Comparison of ENCODE assay signal across 8 cellular contexts in the genomic region with DNA sequence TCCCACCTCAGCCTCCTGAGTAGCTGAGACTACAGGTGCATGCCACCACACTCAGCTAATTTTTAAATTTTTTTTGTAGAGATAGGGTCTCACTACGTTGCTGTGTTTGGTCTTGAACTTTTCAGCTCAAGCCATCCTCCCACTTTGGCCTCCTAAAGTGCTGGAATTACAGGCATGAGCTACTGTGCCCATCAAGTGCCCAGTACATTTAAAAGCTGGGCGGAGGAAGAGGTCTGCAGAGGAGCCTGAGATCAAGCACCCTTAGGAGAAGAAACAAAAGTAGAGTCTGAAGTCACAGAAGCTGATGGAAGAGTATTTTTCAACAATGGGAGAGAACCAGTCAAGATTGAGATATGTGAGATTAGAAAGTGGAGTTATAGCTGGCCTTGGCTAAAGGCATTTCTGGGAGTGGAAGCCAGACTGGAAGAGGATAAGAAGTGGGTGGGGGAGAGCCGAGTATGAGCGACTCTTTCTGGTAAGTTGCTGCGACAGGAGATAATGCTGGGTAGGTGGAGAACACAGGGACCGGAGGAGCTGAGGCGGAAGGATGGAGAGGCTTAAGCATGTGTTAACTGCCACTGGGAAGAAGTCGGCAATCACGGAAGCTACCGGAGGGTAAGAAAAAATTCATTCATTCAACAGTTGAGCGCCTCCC.
DNase-seq lines count a peak whose midpoint lies in the region; ATAC-seq lines count a peak whose summit lies in the region.

No MANE protein-coding gene starts in this region.

- peaks cover 41% of the 10 kb centered on the region for H3K4me1 Mint-ChIP-seq in activated naive CD4-positive, alpha-beta T cell treated with anti-CD3 and anti-CD28 coated beads, Interleukin-2, amount 50 U/mL, for 24 hours

- H3K4me3 ChIP-seq in iPS-18c (ENCODE audit: insufficient read depth, low read depth, low read length): peak overlapping the region; percentile 90
- peak overlapping the region; percentile 75 to 91 (median 87) for H3K4me3 ChIP-seq in subcutaneous abdominal adipose tissue (ENCODE audit: low read depth in 1 of 5, low read length in 5 of 5)

- H3K9me3 ChIP-seq in iPS-18c (ENCODE audit: control insufficient read depth, insufficient read depth, low read length) (no peaks in the 10 kb centered on the region), subcutaneous abdominal adipose tissue (ENCODE audit: control insufficient read depth in 5 of 5, low read length in 5 of 5) (no peaks in the 10 kb centered on the region)

- peaks cover 13% of the 10 kb centered on the region for H3K36me3 Mint-ChIP-seq in activated naive CD4-positive, alpha-beta T cell treated with anti-CD3 and anti-CD28 coated beads, Interleukin-2, amount 50 U/mL, for 24 hours

- peak overlapping the region; percentile 70 to 100 (median 100) for H3K9ac ChIP-seq in subcutaneous abdominal adipose tissue (ENCODE audit: low read length in 5 of 5)

- no peaks in the 10 kb centered on the region for H3K27me3 ChIP-seq in subcutaneous abdominal adipose tissue (ENCODE audit: control insufficient read depth in 5 of 5, insufficient read depth in 4 of 5, low read length in 5 of 5)

- peak overlapping the region; percentile 98 for H3K27ac ChIP-seq in subcutaneous abdominal adipose tissue (ENCODE audit: low read depth, low read length)

- no peaks in the 10 kb centered on the region for H3K9me3 Mint-ChIP-seq in activated naive CD4-positive, alpha-beta T cell treated with anti-CD3 and anti-CD28 coated beads, Interleukin-2, amount 50 U/mL, for 24 hours

- peak overlapping the region; percentile 97 for H3K4me3 Mint-ChIP-seq in activated naive CD4-positive, alpha-beta T cell treated with anti-CD3 and anti-CD28 coated beads, Interleukin-2, amount 50 U/mL, for 24 hours

- peaks cover 0 to 15% (median 10%) of the 10 kb centered on the region in 5 donors for H3K36me3 ChIP-seq in subcutaneous abdominal adipose tissue (ENCODE audit: control insufficient read depth in 5 of 5, insufficient read depth in 5 of 5, low read length in 5 of 5)

- ATAC-seq in HG03103 (IDR thresholded peaks at IDR 0.05; ENCODE audit: low read depth, unreplicated experiment): peak; percentile 10
- ATAC-seq in activated CD4-positive, CD25-positive, alpha-beta regulatory T cell treated with anti-CD3 and anti-CD28 coated beads, Interleukin-2, amount 50 U/mL, for 24 hours: no peak

- peak overlapping the region; percentile 100 for H3K27ac Mint-ChIP-seq in activated naive CD4-positive, alpha-beta T cell treated with anti-CD3 and anti-CD28 coated beads, Interleukin-2, amount 50 U/mL, for 24 hours

- H3K4me1 ChIP-seq in subcutaneous abdominal adipose tissue (ENCODE audit: control insufficient read depth in 5 of 5, insufficient read depth in 5 of 5, low read length in 5 of 5): peaks cover 0 to 41% (median 36%) of the 10 kb centered on the region in 5 donors

- H3K27me3 Mint-ChIP-seq in activated naive CD4-positive, alpha-beta T cell treated with anti-CD3 and anti-CD28 coated beads, Interleukin-2, amount 50 U/mL, for 24 hours: no peaks in the 10 kb centered on the region

- DNase-seq in GM03348 (ENCODE audit: low spot score): peak; percentile 52
- no peak for DNase-seq in stimulated activated CD4-positive, alpha-beta T cell treated with anti-CD3 and anti-CD28 coated beads, Interleukin-12 subunit alpha, Interleukin-12 subunit beta, amount 100 ng/mL, for 4 hours
- DNase-seq in HK-2 (ENCODE audit: unreplicated experiment): no peak
